Comparison of ENCODE assay signal across 1 cellular context in the genomic region with DNA sequence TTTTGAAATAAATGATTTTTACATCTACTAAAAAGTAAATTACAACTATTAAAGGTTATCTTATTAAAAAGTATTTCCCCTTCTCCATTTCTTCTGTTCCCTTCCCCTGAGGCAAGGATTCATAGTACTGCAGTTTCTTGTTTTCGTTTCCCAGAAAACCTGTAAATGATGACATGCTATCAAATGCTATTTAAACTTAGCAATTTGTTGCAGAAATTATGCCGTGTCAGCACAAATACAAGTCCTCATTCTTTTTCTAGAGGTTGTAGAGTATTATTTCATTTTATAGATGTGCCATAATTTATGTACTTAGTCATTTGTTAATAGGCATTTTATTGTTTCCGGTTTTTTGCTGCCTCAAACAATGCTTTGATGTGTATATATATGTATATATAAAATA.
TF ChIP-seq lines count a peak whose summit lies in the region.

No MANE protein-coding gene starts in this region.

TF ChIP-seq in K562, 482 proteins besides CTCF, POLR2A, EP300 and RAD21 (continued from another document):
- TF ChIP-seq MNT (conservative IDR thresholded peaks at IDR 0.05) (no peak), YBX1 (IDR thresholded peaks at IDR 0.05) (no peak), ZBTB5 (IDR thresholded peaks at IDR 0.05) (no peak), ELF2 (CRISPR knock-in tag; IDR thresholded peaks at IDR 0.05) (no peak), FOXM1 (IDR thresholded peaks at IDR 0.05; ENCODE audit: low read depth) (no peak), FOXM1 (CRISPR knock-in tag; IDR thresholded peaks at IDR 0.05; ENCODE audit: low read depth) (no peak), MAFK (IDR thresholded peaks at IDR 0.05; ENCODE audit: low read length) (peak; percentile 94), PCBP2 (IDR thresholded peaks at IDR 0.05; ENCODE audit: low read depth, low read length, poor library complexity, severe bottlenecking) (no peak), TRIM25 (IDR thresholded peaks at IDR 0.05; ENCODE audit: borderline replicate concordance) (no peak)
